ENCODE assay signal across 8 cellular contexts in the genomic region with DNA sequence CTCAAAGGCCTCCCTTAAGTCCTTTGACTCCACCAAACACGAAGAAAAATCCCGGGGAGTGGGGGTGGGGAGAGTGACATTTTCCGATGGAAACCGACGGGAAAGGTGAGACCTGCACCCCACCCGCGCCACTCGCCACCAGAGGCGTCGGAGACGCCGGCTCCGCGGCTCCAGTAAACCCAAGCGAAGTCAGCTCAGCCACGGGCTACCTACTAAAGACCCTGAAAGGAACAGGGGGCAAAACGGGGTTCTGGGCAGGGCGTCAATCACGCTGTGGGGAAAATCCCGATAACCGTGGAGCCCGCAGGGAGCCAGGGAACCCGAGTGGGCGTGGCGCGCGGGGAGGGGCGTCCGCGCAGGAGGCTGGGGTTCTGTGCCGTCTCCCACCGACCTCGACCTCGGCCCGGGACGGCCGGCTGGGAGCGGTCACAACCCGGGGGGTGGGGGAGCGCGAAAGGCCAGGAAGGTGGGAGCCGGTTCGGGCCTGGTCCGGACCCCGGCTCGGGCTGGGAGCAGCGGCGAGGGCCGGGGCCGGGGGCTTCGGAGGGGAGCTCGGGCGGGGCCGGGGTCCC. TPM values are rescaled to one million over a fixed set of nuclear protein-coding genes. Genes with fewer than 3 reads are reported as not detected.
DNase-seq lines count a peak whose midpoint lies in the region; ATAC-seq and TF ChIP-seq lines count a peak whose summit lies in the region.

No MANE protein-coding gene starts in this region.

- peak; percentile 16 for ATAC-seq in HG03066 (IDR thresholded peaks at IDR 0.05; ENCODE audit: low read depth, unreplicated experiment)

- BruUV-seq in MCF 10A (replicated peaks; lab: Mats Ljungman, UMichigan), result TSS peak; percentile 17

- H3K36me3 Mint-ChIP-seq in MCF 10A (ENCODE audit: insufficient read depth, unreplicated experiment), result peaks cover 38% of the 10 kb centered on the region

- H3K4me1 Mint-ChIP-seq in MCF 10A (ENCODE audit: insufficient read depth, unreplicated experiment), result peaks cover 16% of the 10 kb centered on the region

- DNase-seq in NCI-H146 (lab: John Stamatoyannopoulos, UW), result peak; percentile 49
- DNase-seq in NCI-H146 treated with DMSO at 0.1 percent for 48 hours (lab: John Stamatoyannopoulos, UW; ENCODE audit: unreplicated experiment), result no peak
- peak; percentile 55 for DNase-seq in T-helper 9 cell
- peak; percentile 21 for DNase-seq in MCF 10A (ENCODE audit: unreplicated experiment)
- DNase-seq in left kidney (ENCODE audit: low read depth, low spot score), result peak; percentile 57
- DNase-seq in stimulated activated CD4-positive, alpha-beta T cell treated with anti-CD3 and anti-CD28 coated beads, TNF-alpha, amount 100 ng/mL, for 1 hour (ENCODE audit: low read depth in 3 of 3, low spot score in 1 of 3), result peak in 2 of 3 donors; percentile 22 to 40
- no peak for DNase-seq in OCI-M2 (lab: John Stamatoyannopoulos, UW; ENCODE audit: unreplicated experiment)

- no peak for TF ChIP-seq CTCF in MCF 10A (IDR thresholded peaks at IDR 0.05; ENCODE audit: unreplicated experiment)

- H3K4me3 Mint-ChIP-seq in MCF 10A (ENCODE audit: unreplicated experiment), result peak overlapping the region; percentile 79

- peak overlapping the region; percentile 82 for H3K27ac Mint-ChIP-seq in MCF 10A (ENCODE audit: low read depth, unreplicated experiment)

- POLR2A ChIA-PET in MCF 10A (lab: Yijun Ruan, JAX), result interaction anchor here (0.7 to 1.7 kb wide), 10 partner anchors 12 to 228 kb away, joined by 3 to 5 read pairs (median 4); no protein-coding TSS in a partner anchor

- H3K9me3 Mint-ChIP-seq in MCF 10A (ENCODE audit: unreplicated experiment), result no peaks in the 10 kb centered on the region

- intact Hi-C loops in MCF 10A (cut with micrococcal nuclease), result loop anchor here (5.0 to 10.0 kb wide), 2 partner anchors 50 to 117 kb away; a partner anchor contains a TSS

- no peaks in the 10 kb centered on the region for H3K27me3 Mint-ChIP-seq in MCF 10A (ENCODE audit: insufficient read depth, unreplicated experiment)

- CTCF ChIA-PET in MCF 10A (lab: Yijun Ruan, JAX), result no interaction called here

RNA-seq across cellular contexts. Expression of a gene that starts 0.6 kb away (rescaled TPM):
- total RNA-seq in MCF 10A (2022), result 87.3 and 88.3 TPM in 2 replicates

RNA-seq across cellular contexts. Expression of a gene that starts 50.8 kb away (rescaled TPM):
- total RNA-seq in MCF 10A (2022), result 5.9 and 6.3 TPM in 2 replicates

Comparison
In these comparisons a context has a peak if more than half of its experiments do, and no peak if none do; other contexts are left out.
1. DNase-seq: peak in NCI-H146 (single experiment), T-helper 9 cell (single experiment), MCF 10A (single experiment), left kidney (single experiment) and stimulated activated CD4-positive, alpha-beta T cell treated with anti-CD3 and anti-CD28 coated beads, TNF-alpha, amount 100 ng/mL, for 1 hour (2 of 3); none in NCI-H146 treated with DMSO at 0.1 percent for 48 hours (single experiment) and OCI-M2 (single experiment).